Comparison of ENCODE assay signal across 32 cellular contexts in the genomic region with DNA sequence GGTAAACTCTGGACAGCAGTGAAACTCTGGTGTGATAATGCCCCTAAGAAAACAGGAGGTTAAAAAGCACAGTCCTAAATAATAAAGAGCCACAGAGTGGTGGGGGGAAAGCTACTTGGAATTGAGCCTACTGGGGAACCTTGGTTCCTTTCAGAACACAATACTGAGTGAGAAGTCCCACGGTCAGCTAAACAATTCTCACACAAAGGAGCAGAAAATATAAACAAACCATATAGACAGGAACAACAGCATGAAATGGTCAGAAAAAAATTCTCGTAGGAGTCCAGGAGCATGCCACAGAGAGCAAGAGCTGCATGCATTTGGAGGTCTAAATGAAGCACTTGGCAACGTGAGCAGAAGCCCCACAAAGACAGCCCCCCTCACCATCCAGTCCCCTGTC. TPM values are rescaled to one million over a fixed set of nuclear protein-coding genes. Genes with fewer than 3 reads are reported as not detected.
"Had no signal": no experiment of that assay in that cellular context is flagged by ENCODE, and none has a peak within 500 bp of the region (broad histone marks: within the 10 kb centered on the region; RNA-seq: fewer than 3 reads in every experiment).

No MANE protein-coding gene starts in this region.

- H3K4me3 ChIP-seq: cardiac muscle cell, coronary artery, heart left ventricle, pancreas, prostate gland, skin epidermis, thoracic aorta, uterus had no signal

- H3K27ac Mint-ChIP-seq: activated CD8-positive, alpha-beta memory T cell treated with anti-CD3 and anti-CD28 coated beads, Interleukin-2, amount 10 ng/mL, durations not matched to agents 7 days and 5 days; activated CD8-positive, alpha-beta T cell treated with anti-CD3 and anti-CD28 coated beads for 36 hours; activated naive CD4-positive, alpha-beta T cell treated with anti-CD3 and anti-CD28 coated beads, Interleukin-2, amount 50 U/mL, for 24 hours; activated naive CD8-positive, alpha-beta T cell treated with anti-CD3 and anti-CD28 coated beads, Interleukin-2, amount 50 U/mL, for 24 hours; activated T-helper 2 cell treated with anti-CD3 and anti-CD28 coated beads, Interferon-gamma antibody, Interleukin-2, Interleukin-4, amounts not matched to agents 10 μg/mL and 5 μg/mL and 100 μg/mL, durations not matched to agents 14 hours and 24 hours and 36 hours; effector memory CD8-positive, alpha-beta T cell; immature natural killer cell; natural killer cell; stimulated activated effector memory CD8-positive, alpha-beta T cell treated with anti-CD3 and anti-CD28 coated beads, Interleukin-12 subunit alpha, Interleukin-12 subunit beta, amount 100 ng/mL, for 72 hours; stimulated activated naive CD8-positive, alpha-beta T cell treated with anti-CD3 and anti-CD28 coated beads, Interleukin-15, Interleukin-2, amounts not matched to agents 100 ng/mL and 50 ng/mL, for 24 hours; type B pancreatic cell; WTC11 had no signal

- H3K36me3 Mint-ChIP-seq: activated CD8-positive, alpha-beta memory T cell treated with anti-CD3 and anti-CD28 coated beads, Interleukin-2, amount 10 ng/mL, durations not matched to agents 7 days and 5 days; activated naive CD4-positive, alpha-beta T cell treated with anti-CD3 and anti-CD28 coated beads, Interleukin-2, amount 50 U/mL, for 24 hours; immature natural killer cell; natural killer cell; stimulated activated effector memory CD8-positive, alpha-beta T cell treated with anti-CD3 and anti-CD28 coated beads, Interleukin-12 subunit alpha, Interleukin-12 subunit beta, amount 100 ng/mL, for 72 hours; type B pancreatic cell had no signal

- ATAC-seq: activated CD8-positive, alpha-beta memory T cell treated with anti-CD3 and anti-CD28 coated beads, Interleukin-2, amount 10 ng/mL, durations not matched to agents 7 days and 5 days; activated CD8-positive, alpha-beta T cell treated with anti-CD3 and anti-CD28 coated beads for 36 hours; activated naive CD8-positive, alpha-beta T cell treated with anti-CD3 and anti-CD28 coated beads, Interleukin-2, amount 50 U/mL, for 24 hours; effector memory CD8-positive, alpha-beta T cell; esophagus mucosa; heart left ventricle; left colon; natural killer cell; pancreas; sciatic nerve; stimulated activated effector memory CD8-positive, alpha-beta T cell treated with anti-CD3 and anti-CD28 coated beads, Interleukin-12 subunit alpha, Interleukin-12 subunit beta, amount 100 ng/mL, for 72 hours had no signal

- H3K36me3 ChIP-seq: cardiac muscle cell, pancreas, prostate gland, thoracic aorta, uterus had no signal

- H3K27ac ChIP-seq: cardiac muscle cell, coronary artery, foreskin keratinocyte, heart left ventricle, pancreas, prostate gland, skin epidermis, thoracic aorta, uterus had no signal

- DNase-seq: activated CD4-positive, alpha-beta T cell treated with anti-CD3 and anti-CD28 coated beads, Interleukin-2, amount 50 U/mL, for 1 hour; activated CD8-positive, alpha-beta memory T cell treated with anti-CD3 and anti-CD28 coated beads, Interleukin-2, amount 10 ng/mL, durations not matched to agents 7 days and 5 days; activated CD8-positive, alpha-beta T cell treated with anti-CD3 and anti-CD28 coated beads for 36 hours; activated naive CD8-positive, alpha-beta T cell treated with anti-CD3 and anti-CD28 coated beads, Interleukin-2, amount 50 U/mL, for 24 hours; activated T-cell treated with anti-CD3 and anti-CD28 coated beads, Interleukin-2, amount 50 U/mL, for 48 hours; amygdala; effector memory CD8-positive, alpha-beta T cell; foreskin keratinocyte; heart left ventricle; hypothalamus; immature natural killer cell; kidney; left colon; natural killer cell; pancreas; retina; stimulated activated CD4-positive, alpha-beta T cell treated with anti-CD3 and anti-CD28 coated beads, Interleukin-4, amount 100 ng/mL, for 24 hours; T-helper 2 cell; uterus had no signal

- H3K27me3 ChIP-seq: cardiac muscle cell, foreskin keratinocyte, heart left ventricle, pancreas, uterus had no signal

- H3K4me1 Mint-ChIP-seq: activated CD8-positive, alpha-beta memory T cell treated with anti-CD3 and anti-CD28 coated beads, Interleukin-2, amount 10 ng/mL, durations not matched to agents 7 days and 5 days; activated naive CD4-positive, alpha-beta T cell treated with anti-CD3 and anti-CD28 coated beads, Interleukin-2, amount 50 U/mL, for 24 hours; activated naive CD8-positive, alpha-beta T cell treated with anti-CD3 and anti-CD28 coated beads, Interleukin-2, amount 50 U/mL, for 24 hours; immature natural killer cell; natural killer cell; stimulated activated effector memory CD8-positive, alpha-beta T cell treated with anti-CD3 and anti-CD28 coated beads, Interleukin-12 subunit alpha, Interleukin-12 subunit beta, amount 100 ng/mL, for 72 hours had no signal

- H3K4me3 Mint-ChIP-seq: activated CD8-positive, alpha-beta memory T cell treated with anti-CD3 and anti-CD28 coated beads, Interleukin-2, amount 10 ng/mL, durations not matched to agents 7 days and 5 days; activated CD8-positive, alpha-beta T cell treated with anti-CD3 and anti-CD28 coated beads for 36 hours; activated naive CD4-positive, alpha-beta T cell treated with anti-CD3 and anti-CD28 coated beads, Interleukin-2, amount 50 U/mL, for 24 hours; activated naive CD8-positive, alpha-beta T cell treated with anti-CD3 and anti-CD28 coated beads, Interleukin-2, amount 50 U/mL, for 24 hours; effector memory CD8-positive, alpha-beta T cell; immature natural killer cell; natural killer cell; stimulated activated effector memory CD8-positive, alpha-beta T cell treated with anti-CD3 and anti-CD28 coated beads, Interleukin-12 subunit alpha, Interleukin-12 subunit beta, amount 100 ng/mL, for 72 hours; stimulated activated naive CD8-positive, alpha-beta T cell treated with anti-CD3 and anti-CD28 coated beads, Interleukin-15, Interleukin-2, amounts not matched to agents 100 ng/mL and 50 ng/mL, for 24 hours; type B pancreatic cell; WTC11 had no signal

- H3K27me3 Mint-ChIP-seq: activated CD8-positive, alpha-beta memory T cell treated with anti-CD3 and anti-CD28 coated beads, Interleukin-2, amount 10 ng/mL, durations not matched to agents 7 days and 5 days; activated naive CD4-positive, alpha-beta T cell treated with anti-CD3 and anti-CD28 coated beads, Interleukin-2, amount 50 U/mL, for 24 hours; activated naive CD8-positive, alpha-beta T cell treated with anti-CD3 and anti-CD28 coated beads, Interleukin-2, amount 50 U/mL, for 24 hours; stimulated activated naive CD8-positive, alpha-beta T cell treated with anti-CD3 and anti-CD28 coated beads, Interleukin-15, Interleukin-2, amounts not matched to agents 100 ng/mL and 50 ng/mL, for 24 hours; type B pancreatic cell had no signal

- H3K9me3 Mint-ChIP-seq: activated CD8-positive, alpha-beta T cell treated with anti-CD3 and anti-CD28 coated beads for 36 hours; activated naive CD4-positive, alpha-beta T cell treated with anti-CD3 and anti-CD28 coated beads, Interleukin-2, amount 50 U/mL, for 24 hours; effector memory CD8-positive, alpha-beta T cell; type B pancreatic cell had no signal

- H3K9me3 ChIP-seq: pancreas, prostate gland, thoracic aorta, uterus had no signal

- H3K4me1 ChIP-seq: foreskin keratinocyte, pancreas, prostate gland, uterus had no signal

RNA-seq across cellular contexts. Expression of a gene that starts 56.0 kb away (rescaled TPM):
- total RNA-seq: activated CD8-positive, alpha-beta memory T cell treated with anti-CD3 and anti-CD28 coated beads, Interleukin-2, amount 10 ng/mL, durations not matched to agents 7 days and 5 days; activated CD8-positive, alpha-beta T cell treated with anti-CD3 and anti-CD28 coated beads for 36 hours; activated T-helper 2 cell treated with anti-CD3 and anti-CD28 coated beads, Interferon-gamma antibody, Interleukin-2, Interleukin-4, amounts not matched to agents 10 μg/mL and 5 μg/mL and 100 μg/mL, durations not matched to agents 14 hours and 24 hours and 36 hours; natural killer cell had no signal
- polyA plus RNA-seq: immature natural killer cell had no signal
